8 cellular contexts compared by ENCODE assay signal in the genomic region with DNA sequence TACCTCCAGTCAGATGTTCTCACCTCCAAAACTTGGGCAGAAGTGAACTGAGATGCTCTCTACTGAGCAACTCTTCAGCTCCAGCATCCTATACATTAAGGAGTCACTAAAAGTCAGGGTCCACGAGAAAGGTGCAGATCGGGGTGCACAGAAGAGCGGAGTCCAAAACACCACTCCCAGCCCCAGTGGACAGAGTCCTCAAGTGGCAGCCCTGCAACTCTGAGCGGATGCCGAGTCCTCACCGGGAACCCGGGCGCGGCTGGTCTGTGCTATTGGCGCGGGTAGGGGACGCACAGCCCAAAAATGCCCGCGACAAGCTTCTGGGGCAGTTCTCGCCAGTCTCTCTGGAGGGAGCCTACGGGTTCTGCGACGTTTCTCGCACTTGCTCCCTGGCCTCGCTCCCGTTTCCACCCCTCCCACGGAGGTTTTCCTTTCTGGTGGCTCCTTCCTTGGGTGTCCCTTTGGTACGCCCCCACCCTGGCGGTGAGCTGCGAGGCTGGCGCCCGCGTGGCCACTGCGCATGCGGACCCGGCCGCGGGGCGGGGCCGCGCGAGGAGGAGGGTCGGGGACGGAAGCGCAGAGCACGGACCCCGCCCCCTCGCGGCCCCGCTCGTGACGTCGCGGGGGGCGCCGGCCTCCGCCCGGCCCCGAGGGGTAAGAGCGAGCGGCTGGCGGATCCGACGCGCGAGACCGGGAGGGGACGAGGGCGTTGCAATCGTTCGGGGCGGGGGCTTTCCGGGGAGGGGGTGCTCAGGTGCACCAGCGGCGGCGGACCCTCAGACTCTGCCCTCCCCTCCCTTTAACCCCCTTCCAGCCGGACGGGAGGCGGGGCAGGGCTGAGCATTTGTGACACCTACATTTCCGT. TPM values are rescaled to one million over a fixed set of nuclear protein-coding genes. Genes with fewer than 3 reads are reported as not detected.
DNase-seq lines count a peak whose midpoint lies in the region; ATAC-seq and TF ChIP-seq lines count a peak whose summit lies in the region.

A gene with protein sequence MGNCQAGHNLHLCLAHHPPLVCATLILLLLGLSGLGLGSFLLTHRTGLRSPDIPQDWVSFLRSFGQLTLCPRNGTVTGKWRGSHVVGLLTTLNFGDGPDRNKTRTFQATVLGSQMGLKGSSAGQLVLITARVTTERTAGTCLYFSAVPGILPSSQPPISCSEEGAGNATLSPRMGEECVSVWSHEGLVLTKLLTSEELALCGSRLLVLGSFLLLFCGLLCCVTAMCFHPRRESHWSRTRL (plus strand): TSS at position 601 of the 865 bp plus-strand sequence. CDS start 1,065 bp downstream, outside the sequence.

- H4K20me1 ChIP-seq in mammary epithelial cell (ENCODE audit: insufficient read depth, low read length): no peaks in the 10 kb centered on the region

- peak; percentile 79 for ATAC-seq in HG03097 (IDR thresholded peaks at IDR 0.05; ENCODE audit: low FRiP score, unreplicated experiment)

- peak within 1 kb of the TSS; percentile 96 for H3K4me2 ChIP-seq in mammary epithelial cell (ENCODE audit: insufficient read depth, low read depth, low read length)

- no peaks in the 10 kb centered on the region for H3K9me3 Mint-ChIP-seq in immature natural killer cell

- TSS peak; percentile 54 for BruUV-seq in mammary epithelial cell (replicated peaks; lab: Mats Ljungman, UMichigan)

- intact Hi-C loops in mammary epithelial cell (cut with micrococcal nuclease) (loop anchor here (1.0 to 2.0 kb wide), 3 partner anchors 34 to 62 kb away; a partner anchor contains a TSS), spleen (cut with DNase I; ENCODE audit: low total_unique reads) (loop anchor here (5.0 kb wide), 1 partner anchor 41 kb away; no protein-coding TSS in a partner anchor)

- peak; percentile 74 for DNase-seq in A172 (ENCODE audit: low spot score)
- peak; percentile 85 for DNase-seq in NCI-H2227 treated with DMSO at 0.1 percent for 48 hours (lab: John Stamatoyannopoulos, UW)
- DNase-seq in mammary epithelial cell: peak; percentile 76
- DNase-seq in immature natural killer cell: peak; percentile 95 to 96 (median 95)
- peak; percentile 97 for DNase-seq in spleen

- H3K27me3 ChIP-seq in mammary epithelial cell (ENCODE audit: insufficient read depth, low read length): no peaks in the 10 kb centered on the region
- no peaks in the 10 kb centered on the region for H3K27me3 ChIP-seq in spleen (replicated peaks in 1 of 7)

- TF ChIP-seq POLR2A in GM18526 (IDR thresholded peaks at IDR 0.05; ENCODE audit: extremely low read depth, insufficient read length) (peak; percentile 69), spleen (IDR thresholded peaks at IDR 0.05) (peak in 1 of 3 donors; percentile 30)

- H3K9ac ChIP-seq in mammary epithelial cell (ENCODE audit: insufficient read depth, low read length): peak within 1 kb of the TSS; percentile 66

- H3K4me3 ChIP-seq in WI38 (ENCODE audit: low read depth, low read length) (peak within 1 kb of the TSS; percentile 69), mammary epithelial cell (replicated peaks in 1 of 3; ENCODE audit: insufficient read depth in 1 of 3, low read depth in 2 of 3, low read length in 3 of 3) (peak within 1 kb of the TSS; percentile 67 to 78 (median 73)), spleen (peak within 1 kb of the TSS; percentile 52 to 92 (median 71))

- H2AFZ ChIP-seq in mammary epithelial cell (ENCODE audit: low read depth, low read length): peak within 1 kb of the TSS; percentile 99

- no peaks in the 10 kb centered on the region for H3K9me3 ChIP-seq in mammary epithelial cell (replicated peaks; ENCODE audit: insufficient read depth, low read length)
- H3K9me3 ChIP-seq in spleen: no peaks in the 10 kb centered on the region

- H3K27ac Mint-ChIP-seq in immature natural killer cell: peak within 1 kb of the TSS; percentile 91 to 96 (median 94)

- in situ Hi-C loops in mammary epithelial cell (cut with MboI; ENCODE audit: low sequenced_read_pairs in 2 of 2): no loop called here

- 1% methylated on average over 21 of the region's 75 CpGs for WGBS in mammary epithelial cell (ENCODE audit: low coverage, missing lambda C conversion rate)
- 0 to 1% (median 0%) methylated on average over 26 to 75 of the region's 75 CpGs for WGBS in spleen, 5 donors

- H3K79me2 ChIP-seq in mammary epithelial cell (ENCODE audit: insufficient read depth, low read length): no peaks in the 10 kb centered on the region

- CTCF ChIA-PET in mammary epithelial cell (lab: Charles Lee; ENCODE audit: low non-redundant PET): interaction anchor here (0.5 to 0.6 kb wide), 2 partner anchors 36 to 62 kb away, joined by 19 to 28 read pairs; no protein-coding TSS in a partner anchor

- peak within 1 kb of the TSS; percentile 88 to 93 (median 92) for H3K4me3 Mint-ChIP-seq in immature natural killer cell

- H3K4me1 ChIP-seq in mammary epithelial cell (ENCODE audit: insufficient read depth, low read length) (peaks cover 17% of the 10 kb centered on the region), spleen (peaks cover 9 to 48% (median 27%) of the 10 kb centered on the region in 6 donors)

- peaks cover 0 to 4% (median 2%) of the 10 kb centered on the region in 3 donors for H3K27me3 Mint-ChIP-seq in immature natural killer cell (ENCODE audit: low read depth in 3 of 3)

- H3K36me3 Mint-ChIP-seq in immature natural killer cell: peaks cover 0 to 3% (median 0%) of the 10 kb centered on the region in 3 donors

- H3K36me3 ChIP-seq in mammary epithelial cell (ENCODE audit: insufficient read depth, low read length) (peaks cover 3% of the 10 kb centered on the region), spleen (peaks cover 0 to 32% (median 2%) of the 10 kb centered on the region in 6 donors)

- TF ChIP-seq CTCF in WI38 (IDR thresholded peaks at IDR 0.05; ENCODE audit: low read depth, low read length) (peak; percentile 35), mammary epithelial cell (conservative IDR thresholded peaks at IDR 0.05 in 1 of 2, IDR thresholded peaks at IDR 0.05 in 1 of 2; ENCODE audit: extremely low read depth in 1 of 2, insufficient read depth in 1 of 2, low read depth in 1 of 2, low read length in 2 of 2) (peak; percentile 8 to 47), spleen (IDR thresholded peaks at IDR 0.05 in 8 of 11, conservative IDR thresholded peaks at IDR 0.05 in 3 of 11) (peak; percentile 50 to 83 (median 75))

- peaks cover 20 to 22% of the 10 kb centered on the region in 2 donors for H3K4me1 Mint-ChIP-seq in immature natural killer cell

- dilution Hi-C loops in mammary epithelial cell (cut with HindIII; ENCODE audit: low sequenced_read_pairs): loop anchor here (25.0 kb wide), 2 partner anchors 401 to 999 kb away; a partner anchor contains a TSS

- peak within 1 kb of the TSS; percentile 50 for H3K27ac ChIP-seq in mammary epithelial cell (ENCODE audit: insufficient read depth, low read depth, low read length)
- peak within 1 kb of the TSS; percentile 76 to 97 (median 94) for H3K27ac ChIP-seq in spleen

RNA-seq across cellular contexts. Expression of the gene that starts here (rescaled TPM):
- total RNA-seq in A172 (2014; rRNA removed; shearing (Covaris generic)): 90.8 and 105 TPM in 2 replicates
- total RNA-seq in mammary epithelial cell (10 to 100 TPM; 65.6 to 65.7 TPM), spleen (100 to 1,000 TPM in 5 of 7 donors, 10 to 100 TPM in 2; 89.3 to 135 (median 107) TPM)
- polyA plus RNA-seq in mammary epithelial cell (61.7 TPM), immature natural killer cell (100 to 1,000 TPM; 157 to 243 (median 216) TPM), spleen (100 to 1,000 TPM; 144 to 191 (median 155) TPM)
- polyA minus RNA-seq in mammary epithelial cell: 75.9 TPM

Comparison
In these comparisons a context has a peak if more than half of its experiments do, and no peak if none do; other contexts are left out.
1. Peak in every context shown above with its lines: DNase-seq, ATAC-seq, H3K4me3 ChIP-seq and H3K27ac ChIP-seq.